In the genomic region with DNA sequence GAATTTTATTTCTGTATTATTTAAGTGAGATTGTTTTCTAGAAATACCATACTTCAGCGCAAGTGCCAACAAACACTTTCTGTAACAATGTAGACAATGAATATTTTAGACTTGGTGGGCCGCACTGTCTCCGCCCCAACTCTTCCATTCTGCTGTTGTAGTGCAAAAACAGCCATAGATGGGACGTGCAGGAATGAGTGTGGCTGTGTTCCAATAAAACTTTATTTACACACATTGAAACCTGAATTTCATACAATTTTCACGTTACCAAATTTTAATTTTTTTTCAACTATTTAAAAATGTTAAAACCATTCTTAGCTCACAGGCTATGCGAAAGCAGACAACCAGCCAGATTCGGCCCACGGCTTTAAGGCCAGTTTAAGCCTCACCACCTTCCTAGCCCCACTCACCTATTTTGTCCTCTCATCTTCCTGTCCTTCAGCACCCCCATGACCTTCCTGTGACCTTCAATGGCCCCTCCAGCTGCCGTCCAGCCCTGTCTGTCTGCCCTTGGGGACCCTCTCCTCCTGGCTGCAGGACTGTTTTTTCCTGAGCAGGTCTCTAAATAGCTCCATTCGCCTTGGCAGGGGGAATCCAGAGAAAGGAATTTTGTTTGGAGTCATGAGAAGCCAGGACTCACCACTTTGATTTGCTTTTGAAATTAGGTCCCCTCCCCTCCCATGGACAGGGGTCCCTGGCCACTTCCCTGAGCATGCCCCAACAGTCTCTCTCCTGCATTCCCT, we compare ENCODE assay signal across 1 cellular context.
TF ChIP-seq lines count a peak whose summit lies in the region.

No MANE protein-coding gene starts in this region.

TF ChIP-seq in H1, 55 proteins besides CTCF, POLR2A, EP300 and RAD21:
- TF ChIP-seq ASH2L (IDR thresholded peaks at IDR 0.05; ENCODE audit: low read length) (no peak), FOSL1 (IDR thresholded peaks at IDR 0.05; ENCODE audit: insufficient read depth, low read depth, low read length) (no peak), JUND (IDR thresholded peaks at IDR 0.05; ENCODE audit: low read length) (no peak), SP1 (IDR thresholded peaks at IDR 0.05; ENCODE audit: low read depth, low read length) (no peak), RXRA (IDR thresholded peaks at IDR 0.05; ENCODE audit: insufficient read depth, low read depth, low read length) (no peak), HDAC6 (IDR thresholded peaks at IDR 0.05; ENCODE audit: low read depth, low read length) (no peak), CREB1 (IDR thresholded peaks at IDR 0.05) (no peak), SIN3A (conservative IDR thresholded peaks at IDR 0.05 in 1 of 2, IDR thresholded peaks at IDR 0.05 in 1 of 2; ENCODE audit: low read depth in 1 of 2, low read length in 2 of 2) (no peak), KDM1A (IDR thresholded peaks at IDR 0.05; ENCODE audit: borderline replicate concordance, low read length) (no peak), TBP (IDR thresholded peaks at IDR 0.05; ENCODE audit: low read depth, low read length) (no peak), MAFK (IDR thresholded peaks at IDR 0.05; ENCODE audit: low read depth, low read length) (no peak), RFX5 (IDR thresholded peaks at IDR 0.05; ENCODE audit: borderline replicate concordance, low read depth, low read length) (no peak), POU5F1 (IDR thresholded peaks at IDR 0.05; ENCODE audit: low read depth, low read length) (no peak), CHD2 (IDR thresholded peaks at IDR 0.05; ENCODE audit: low read length) (no peak), ZNF274 (IDR thresholded peaks at IDR 0.05; ENCODE audit: borderline replicate concordance, extremely low read depth, low read length) (no peak)
- TF ChIP-seq, protein P1, sequence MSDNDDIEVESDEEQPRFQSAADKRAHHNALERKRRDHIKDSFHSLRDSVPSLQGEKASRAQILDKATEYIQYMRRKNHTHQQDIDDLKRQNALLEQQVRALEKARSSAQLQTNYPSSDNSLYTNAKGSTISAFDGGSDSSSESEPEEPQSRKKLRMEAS (IDR thresholded peaks at IDR 0.05): no peak
- TF ChIP-seq, protein P2, sequence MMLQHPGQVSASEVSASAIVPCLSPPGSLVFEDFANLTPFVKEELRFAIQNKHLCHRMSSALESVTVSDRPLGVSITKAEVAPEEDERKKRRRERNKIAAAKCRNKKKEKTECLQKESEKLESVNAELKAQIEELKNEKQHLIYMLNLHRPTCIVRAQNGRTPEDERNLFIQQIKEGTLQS (IDR thresholded peaks at IDR 0.05; ENCODE audit: insufficient read depth, low read depth, low read length): no peak
